Comparison of ENCODE assay signal across 24 cellular contexts in genomic region chrX:40164751-40165150, GRCh38.
DNase-seq lines count a peak whose midpoint lies in the region; ATAC-seq and TF ChIP-seq lines count a peak whose summit lies in the region.
"Had no signal": no experiment of that assay in that cellular context is flagged by ENCODE, and none has a peak within 500 bp of the region (broad histone marks: within the 10 kb centered on the region; RNA-seq: fewer than 3 reads in every experiment).

No MANE protein-coding gene starts in this region.

- no peak overlapping the region for H2BK5ac ChIP-seq in H9 (ENCODE audit: insufficient read length, low read length)

- peaks cover 2 to 14% (median 14%) of the 10 kb centered on the region in 3 experiments; a peak in 6 of 7 replicates for H3K36me3 Mint-ChIP-seq in H9 (ENCODE audit: insufficient read depth in 1 of 3, low read depth in 3 of 3)
- H3K36me3 Mint-ChIP-seq in endodermal cell (ENCODE audit: low read depth): no peaks in the 10 kb centered on the region
- H3K36me3 Mint-ChIP-seq in nephron progenitor cell (ENCODE audit: low read depth): peaks cover 4% of the 10 kb centered on the region
- no peaks in the 10 kb centered on the region for H3K36me3 Mint-ChIP-seq in activated CD8-positive, alpha-beta memory T cell treated with anti-CD3 and anti-CD28 coated beads, Interleukin-2, amount 10 ng/mL, durations not matched to agents 7 days and 5 days
- H3K36me3 Mint-ChIP-seq: CD4-positive, CD25-positive, alpha-beta regulatory T cell had no signal

- H3K23ac ChIP-seq in H9 (ENCODE audit: insufficient read length, low read depth, low read length): no peak overlapping the region

- H2BK20ac ChIP-seq in H9 (ENCODE audit: low read depth, low read length, poor library complexity, severe bottlenecking): no peak overlapping the region

- H3K27me3 Mint-ChIP-seq in H9 (ENCODE audit: low read depth): peaks cover 67% of the 10 kb centered on the region
- H3K27me3 Mint-ChIP-seq in endodermal cell (ENCODE audit: insufficient read depth): peaks cover 64% of the 10 kb centered on the region
- H3K27me3 Mint-ChIP-seq in nephron progenitor cell (ENCODE audit: low read depth, poor library complexity): peaks cover 48% of the 10 kb centered on the region
- no peaks in the 10 kb centered on the region for H3K27me3 Mint-ChIP-seq in activated CD8-positive, alpha-beta memory T cell treated with anti-CD3 and anti-CD28 coated beads, Interleukin-2, amount 10 ng/mL, durations not matched to agents 7 days and 5 days
- H3K27me3 Mint-ChIP-seq: B cell had no signal

- peak overlapping the region; percentile 50; the same call in 1 of the 2 replicates for H3K14ac ChIP-seq in H9 (ENCODE audit: insufficient read depth, low read length)

- no peak overlapping the region for H3K4ac ChIP-seq in H9 (ENCODE audit: low read depth, low read length)

- H3K27me3 ChIP-seq in H9 (ENCODE audit: insufficient read depth, low read length) (peaks cover 13% of the 10 kb centered on the region; the same call in 1 of the 2 replicates), endodermal cell (ENCODE audit: control insufficient read depth, insufficient read depth, low read length, poor library complexity, severe bottlenecking) (peaks cover 21% of the 10 kb centered on the region), spleen (replicated peaks in 1 of 7) (peaks cover 0 to 62% (median 8%) of the 10 kb centered on the region in 7 donors)

- ATAC-seq in GM18867 (IDR thresholded peaks at IDR 0.05; ENCODE audit: unreplicated experiment): no peak
- ATAC-seq in activated CD8-positive, alpha-beta memory T cell treated with anti-CD3 and anti-CD28 coated beads, Interleukin-2, amount 10 ng/mL, durations not matched to agents 7 days and 5 days: no peak
- ATAC-seq: A549, GM12878, HCT116 had no signal

- CTCF ChIA-PET in activated CD8-positive, alpha-beta memory T cell treated with anti-CD3 and anti-CD28 coated beads, Interleukin-2, amount 10 ng/mL, durations not matched to agents 7 days and 5 days (lab: Charles Lee): no interaction called here

- TF ChIP-seq CTCF in H9 (conservative IDR thresholded peaks at IDR 0.05) (no peak), endodermal cell (conservative IDR thresholded peaks at IDR 0.05) (no peak), nephron progenitor cell (IDR thresholded peaks at IDR 0.05) (no peak), spleen (IDR thresholded peaks at IDR 0.05 in 8 of 11, conservative IDR thresholded peaks at IDR 0.05 in 3 of 11) (no peak), GM20000 (IDR thresholded peaks at IDR 0.05; ENCODE audit: extremely low read depth, missing control alignments) (no peak)

- no peak overlapping the region for H3K4me2 ChIP-seq in H9 (ENCODE audit: insufficient read depth, insufficient read length, low read length)
- H3K4me2 ChIP-seq: A549, PC-9 had no signal

- no peak overlapping the region for H3K18ac ChIP-seq in H9 (ENCODE audit: insufficient read length, low read depth, low read length)

- H4K91ac ChIP-seq in H9 (ENCODE audit: insufficient read length, low read depth, low read length): no peak overlapping the region

- no peaks in the 10 kb centered on the region for H3K79me1 ChIP-seq in H9 (ENCODE audit: insufficient read depth, low read depth, low read length, poor library complexity, severe bottlenecking)

- H4K20me1 ChIP-seq in H9 (ENCODE audit: control insufficient read depth, insufficient read depth, insufficient read length): no peaks in the 10 kb centered on the region

- intact Hi-C loops in spleen (cut with DNase I; ENCODE audit: low total_unique reads): no loop called here

- no CpG with 5 or more reads among the region's 3 CpGs for WGBS in H9 (ENCODE audit: extremely low coverage, insufficient read length, low lambda C conversion rate)
- WGBS in endodermal cell (ENCODE audit: insufficient coverage in 1 of 2, insufficient read length in 1 of 2), 2 experiments: 74% methylated on average over 1 of the region's 3 CpGs; no CpG with 5 or more reads in 1 of the 2 experiments
- 47 to 84% (median 61%) methylated on average over 3 of the region's 3 CpGs for WGBS in spleen, 5 donors

- H3K4me1 ChIP-seq in H9 (ENCODE audit: insufficient read depth, low read length) (peaks cover 18% of the 10 kb centered on the region; the same call in 1 of the 2 replicates), endodermal cell (ENCODE audit: control insufficient read depth, insufficient read depth, low read length) (no peaks in the 10 kb centered on the region), spleen (peaks cover 8 to 36% (median 31%) of the 10 kb centered on the region in 6 donors)

- H3K4me1 Mint-ChIP-seq in H9: peaks cover 35 to 54% of the 10 kb centered on the region in 2 experiments
- peaks cover 37% of the 10 kb centered on the region for H3K4me1 Mint-ChIP-seq in endodermal cell
- H3K4me1 Mint-ChIP-seq in nephron progenitor cell: peaks cover 65% of the 10 kb centered on the region
- peaks cover 22% of the 10 kb centered on the region for H3K4me1 Mint-ChIP-seq in activated CD8-positive, alpha-beta memory T cell treated with anti-CD3 and anti-CD28 coated beads, Interleukin-2, amount 10 ng/mL, durations not matched to agents 7 days and 5 days

- H3K9me3 ChIP-seq in H9 (ENCODE audit: control insufficient read depth, low read depth, low read length): no peaks in the 10 kb centered on the region
- H3K9me3 ChIP-seq in endodermal cell (ENCODE audit: control insufficient read depth, low read length): no peaks in the 10 kb centered on the region
- no peaks in the 10 kb centered on the region for H3K9me3 ChIP-seq in spleen
- H3K9me3 ChIP-seq: A549 had no signal

- no peak overlapping the region for H2AFZ ChIP-seq in H9 (ENCODE audit: low read length)
- H2AFZ ChIP-seq: GM23248, PC-9 had no signal

- TF ChIP-seq POLR2A in spleen (IDR thresholded peaks at IDR 0.05): no peak

- no peak overlapping the region for H2BK12ac ChIP-seq in H9 (ENCODE audit: insufficient read length, low read depth, low read length)

- H3K27ac ChIP-seq in H9 (ENCODE audit: insufficient read length, low read depth, low read length) (no peak overlapping the region), endodermal cell (ENCODE audit: low read depth, low read length) (no peak overlapping the region), spleen (no peak overlapping the region)
- H3K27ac ChIP-seq: GM23248, PC-9, RWPE1, SK-N-MC had no signal

- peaks cover 54 to 67% of the 10 kb centered on the region in 2 experiments for H3K9me3 Mint-ChIP-seq in H9
- H3K9me3 Mint-ChIP-seq in endodermal cell: peaks cover 20% of the 10 kb centered on the region
- peaks cover 21% of the 10 kb centered on the region for H3K9me3 Mint-ChIP-seq in nephron progenitor cell
- H3K9me3 Mint-ChIP-seq in activated CD8-positive, alpha-beta memory T cell treated with anti-CD3 and anti-CD28 coated beads, Interleukin-2, amount 10 ng/mL, durations not matched to agents 7 days and 5 days (ENCODE audit: low read depth): no peaks in the 10 kb centered on the region

- no peak overlapping the region for H4K8ac ChIP-seq in H9 (replicated peaks; ENCODE audit: insufficient read length, low read depth, low read length)

- H3K9ac ChIP-seq in H9 (ENCODE audit: extremely low read depth, insufficient read length, low read length) (no peak overlapping the region), endodermal cell (ENCODE audit: extremely low read depth, low read length, poor library complexity, severe bottlenecking) (no peak overlapping the region)
- H3K9ac ChIP-seq: GM23248 had no signal

- H2AK5ac ChIP-seq in H9 (ENCODE audit: insufficient read length, low read length): no peak overlapping the region

- no peak overlapping the region for H4K5ac ChIP-seq in H9 (ENCODE audit: insufficient read length, low read depth, low read length)

- H3K4me3 ChIP-seq in endodermal cell (ENCODE audit: low read length): no peak overlapping the region
- H3K4me3 ChIP-seq in spleen: no peak overlapping the region
- H3K4me3 ChIP-seq: A549, GM12878, GM23248, PC-9, SK-N-MC had no signal

- DNase-seq in H9: no peak
- peak; percentile 59 for DNase-seq in endodermal cell
- DNase-seq in nephron progenitor cell: no peak
- DNase-seq in spleen: peak; percentile 32
- no peak for DNase-seq in GM20000 (ENCODE audit: low spot score)
- no peak for DNase-seq in activated CD8-positive, alpha-beta memory T cell treated with anti-CD3 and anti-CD28 coated beads, Interleukin-2, amount 10 ng/mL, durations not matched to agents 7 days and 5 days
- DNase-seq: CD4-positive, CD25-positive, alpha-beta regulatory T cell; DMS79 treated with DMSO at 0.1 percent for 48 hours; GM23248; NCI-H1092; NCI-H1436; NCI-H1930; NCI-H2227 treated with DMSO at 0.1 percent for 48 hours; NCI-H510A; NCI-H748 treated with DMSO at 0.1 percent for 48 hours; PC-9; SHP77 treated with DMSO at 0.1 percent for 48 hours had no signal

- H2BK15ac ChIP-seq in H9 (ENCODE audit: low read depth, low read length): no peak overlapping the region; the same call in 1 of the 2 replicates

- no peak overlapping the region for H3K56ac ChIP-seq in H9 (ENCODE audit: insufficient read length, low read depth, low read length)

- H3K27ac Mint-ChIP-seq in H9 (peak overlapping the region in 1 of 3 experiments; percentile 80; a peak in 2 of 7 replicates), endodermal cell (no peak overlapping the region), nephron progenitor cell (no peak overlapping the region)
- no peak overlapping the region for H3K27ac Mint-ChIP-seq in activated CD8-positive, alpha-beta memory T cell treated with anti-CD3 and anti-CD28 coated beads, Interleukin-2, amount 10 ng/mL, durations not matched to agents 7 days and 5 days
- H3K27ac Mint-ChIP-seq: B cell had no signal

- H3K79me2 ChIP-seq in H9 (ENCODE audit: insufficient read depth, low read length): 0 out of 2 replicates have a peak, but pooled peaks cover 2% of the 10 kb centered on the region

- H3K36me3 ChIP-seq in endodermal cell (ENCODE audit: control insufficient read depth, insufficient read depth, low read length): no peaks in the 10 kb centered on the region
- H3K36me3 ChIP-seq in spleen: no peaks in the 10 kb centered on the region

- H3K4me3 Mint-ChIP-seq in H9 (no peak overlapping the region; a peak in 1 of 5 replicates), endodermal cell (no peak overlapping the region), nephron progenitor cell (peak overlapping the region; percentile 28)
- no peak overlapping the region for H3K4me3 Mint-ChIP-seq in activated CD8-positive, alpha-beta memory T cell treated with anti-CD3 and anti-CD28 coated beads, Interleukin-2, amount 10 ng/mL, durations not matched to agents 7 days and 5 days
- H3K4me3 Mint-ChIP-seq: B cell had no signal

- H2BK120ac ChIP-seq in H9 (ENCODE audit: low read depth, low read length, poor library complexity, severe bottlenecking): no peak overlapping the region

- no peak overlapping the region for H3T11ph ChIP-seq in H9 (ENCODE audit: low read length)

- peaks cover 13% of the 10 kb centered on the region for H3K23me2 ChIP-seq in H9 (ENCODE audit: insufficient read length, low read depth, low read length, poor library complexity, severe bottlenecking)

Comparison
In these comparisons a context has a peak if more than half of its experiments do, and no peak if none do; other contexts are left out.
1. DNase-seq: peak in endodermal cell (single experiment) and spleen (single experiment); none in H9 (single experiment), nephron progenitor cell (single experiment), GM20000 (single experiment) and activated CD8-positive, alpha-beta memory T cell treated with anti-CD3 and anti-CD28 coated beads, Interleukin-2, amount 10 ng/mL, durations not matched to agents 7 days and 5 days (single experiment).